29 cellular contexts compared by ENCODE assay signal in genomic region chr10:31458974-31459373, GRCh38.
"Had no signal": no experiment of that assay in that cellular context is flagged by ENCODE, and none has a peak within 500 bp of the region (broad histone marks: within the 10 kb centered on the region; RNA-seq: fewer than 3 reads in every experiment).

No MANE protein-coding gene starts in this region.

- H3K9me3 ChIP-seq: ovary, right lobe of liver, testis had no signal

- ATAC-seq: right cardiac atrium; right lobe of liver; stimulated activated memory B cell treated with anti-CD40 and anti-IgM and Interleukin-4, amounts not matched to agents 10 μg/mL and 1 μg/mL and 100 μg/mL, for 72 hours; stimulated activated naive CD8-positive, alpha-beta T cell treated with anti-CD3 and anti-CD28 coated beads, Interleukin-15, amount 100 ng/mL, for 72 hours; stimulated activated naive CD8-positive, alpha-beta T cell treated with anti-CD3 and anti-CD28 coated beads, Interleukin-15, Interleukin-2, amounts not matched to agents 100 U/mL and 50 U/mL, for 24 hours; upper lobe of right lung had no signal

- H3K4me3 ChIP-seq: neural progenitor cell, ovary, psoas muscle, right lobe of liver, sigmoid colon, skin epidermis, smooth muscle cell, spleen, suprapubic skin, testis, tibial artery, transverse colon, upper lobe of right lung, uterus had no signal

- H2AFZ ChIP-seq: neural progenitor cell, parathyroid adenoma had no signal

- H3K36me3 ChIP-seq: neural progenitor cell, ovary, right lobe of liver, upper lobe of right lung, uterus had no signal

- H3K4me2 ChIP-seq: neural progenitor cell, smooth muscle cell had no signal

- H3K9ac ChIP-seq: neural progenitor cell, parathyroid adenoma had no signal

- DNase-seq: natural killer cell; occipital lobe; ovary; posterior cingulate gyrus; psoas muscle; right cardiac atrium; right lobe of liver; sigmoid colon; spleen; stimulated activated CD4-positive, alpha-beta T cell treated with anti-CD3 and anti-CD28 coated beads, Interleukin-12 subunit alpha, Interleukin-12 subunit beta, amount 100 ng/mL, for 4 hours; stimulated activated CD4-positive, alpha-beta T cell treated with anti-CD3 and anti-CD28 coated beads, Interleukin-1b, Interleukin-23, amount 100 ng/mL, for 48 hours; stimulated activated CD4-positive, alpha-beta T cell treated with anti-CD3 and anti-CD28 coated beads, Interleukin-4, amount 100 ng/mL, for 1 hour; stimulated activated CD4-positive, alpha-beta T cell treated with anti-CD3 and anti-CD28 coated beads, Interleukin-4, amount 100 ng/mL, for 4 hours; stimulated activated CD8-positive, alpha-beta memory T cell treated with anti-CD3 and anti-CD28 coated beads, Interleukin-4, amount 100 ng/mL, for 48 hours; stimulated activated naive CD4-positive, alpha-beta T cell; stimulated activated naive CD8-positive, alpha-beta T cell treated with anti-CD3 and anti-CD28 coated beads, Interleukin-15, amount 100 ng/mL, for 72 hours; stimulated activated naive CD8-positive, alpha-beta T cell treated with anti-CD3 and anti-CD28 coated beads, Interleukin-15, Interleukin-2, amounts not matched to agents 100 U/mL and 50 U/mL, for 24 hours; substantia nigra; testis; tibial artery; transverse colon; upper lobe of right lung; uterus had no signal

- H3K27ac ChIP-seq: neural progenitor cell, ovary, parathyroid adenoma, psoas muscle, right lobe of liver, sigmoid colon, skin epidermis, spleen, suprapubic skin, testis, tibial artery, transverse colon, upper lobe of right lung, uterus had no signal

- H3K4me1 ChIP-seq: neural progenitor cell, parathyroid adenoma, right lobe of liver, spleen, suprapubic skin, testis, upper lobe of right lung, uterus had no signal

- H3K27me3 ChIP-seq: neural progenitor cell, ovary, right lobe of liver, sigmoid colon, spleen, suprapubic skin, testis, tibial artery, transverse colon, upper lobe of right lung, uterus had no signal

- H3K79me2 ChIP-seq: parathyroid adenoma had no signal
